Comparison of ENCODE assay signal across 15 cellular contexts in the genomic region with DNA sequence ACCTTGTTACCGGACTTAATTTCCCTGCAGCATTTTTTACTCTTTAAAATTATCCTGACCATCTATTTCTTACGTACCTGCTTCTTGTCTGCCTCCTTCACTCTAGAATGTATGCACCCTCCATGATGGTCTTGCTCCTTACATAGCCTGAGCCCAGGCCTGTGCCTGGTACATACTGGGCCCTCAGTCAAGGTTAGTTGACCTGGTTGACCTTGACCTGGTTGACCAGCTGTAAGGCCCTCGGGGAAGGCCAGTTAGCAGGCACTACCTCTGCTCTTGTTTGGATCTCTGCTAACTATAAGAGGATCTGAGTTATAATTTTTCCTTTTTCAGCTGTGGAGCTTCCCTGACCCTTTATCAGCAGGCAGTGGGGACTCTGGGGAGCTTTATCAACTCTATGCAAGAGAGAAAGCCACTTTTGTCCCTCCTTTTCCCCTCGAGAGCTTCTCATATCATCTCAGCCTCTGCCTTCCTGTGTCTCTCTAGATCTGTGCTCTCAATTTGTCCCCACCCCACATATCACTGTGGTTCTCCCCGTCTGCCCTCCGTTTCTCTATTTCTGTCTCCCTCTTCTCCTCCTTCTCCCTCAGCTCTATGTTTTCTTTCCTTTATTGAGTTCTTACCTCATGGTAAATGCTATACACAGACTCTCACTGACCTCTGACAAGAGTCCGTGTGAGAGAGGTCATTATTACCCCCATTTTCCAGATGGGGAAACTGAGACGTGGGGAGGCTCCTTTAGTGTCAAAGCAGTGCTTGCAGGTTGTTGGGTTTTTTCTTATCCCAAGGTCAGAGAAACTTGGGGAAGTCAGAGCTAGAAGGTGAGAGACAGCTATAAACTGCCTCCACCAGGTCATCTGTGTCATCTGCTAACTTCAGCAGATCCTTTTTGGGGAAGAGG. TPM values are rescaled to one million over a fixed set of nuclear protein-coding genes. Genes with fewer than 3 reads are reported as not detected.
A peak's percentile ranks its signal among the peaks of the same experiment; 100 is the strongest.
DNase-seq lines count a peak whose midpoint lies in the region; ATAC-seq and TF ChIP-seq lines count a peak whose summit lies in the region.
"Had no signal": no experiment of that assay in that cellular context is flagged by ENCODE, and none has a peak within 500 bp of the region (broad histone marks: within the 10 kb centered on the region; RNA-seq: fewer than 3 reads in every experiment).

No MANE protein-coding gene starts in this region.

- peak overlapping the region; percentile 17 for H3K4me3 ChIP-seq in left ventricle myocardium inferior
- no peak overlapping the region for H3K4me3 ChIP-seq in upper lobe of left lung
- H3K4me3 ChIP-seq in gastroesophageal sphincter = no peak overlapping the region

- H3K9me3 ChIP-seq in left ventricle myocardium inferior (replicated peaks) = no peaks in the 10 kb centered on the region
- no peaks in the 10 kb centered on the region for H3K9me3 ChIP-seq in upper lobe of left lung
- no peaks in the 10 kb centered on the region for H3K9me3 ChIP-seq in gastroesophageal sphincter

- 74 to 79% methylated on average over 8 of the region's 8 CpGs for WGBS in upper lobe of left lung, 2 donors
- WGBS in gastroesophageal sphincter (ENCODE audit: low coverage in 1 of 2), 2 donors = 68 to 82% methylated on average over 6 of the region's 8 CpGs

- no peaks in the 10 kb centered on the region for H3K9me3 Mint-ChIP-seq in nephron
- H3K9me3 Mint-ChIP-seq: CD4-positive, alpha-beta T cell; stimulated activated naive CD8-positive, alpha-beta T cell treated with anti-CD3 and anti-CD28 coated beads, Interleukin-15, amount 100 ng/mL, for 72 hours; T-helper 1 cell treated with Interleukin-12 subunit alpha and Interleukin-12 subunit beta and Interleukin-4 antibody, amounts not matched to agents 30 μg/mL and 1 μg/mL, for 36 hours had no signal

- no peaks in the 10 kb centered on the region for H3K36me3 ChIP-seq in left ventricle myocardium inferior
- H3K36me3 ChIP-seq in upper lobe of left lung = peaks cover 0 to 3% (median 0%) of the 10 kb centered on the region in 4 donors
- no peaks in the 10 kb centered on the region for H3K36me3 ChIP-seq in gastroesophageal sphincter

- H3K4me1 ChIP-seq in left ventricle myocardium inferior (peaks cover 41% of the 10 kb centered on the region), upper lobe of left lung (peaks cover 0 to 33% (median 25%) of the 10 kb centered on the region in 4 donors), gastroesophageal sphincter (peaks cover 0 to 20% (median 0%) of the 10 kb centered on the region in 3 donors)

- TF ChIP-seq POLR2A in erythroblast (IDR thresholded peaks at IDR 0.05; ENCODE audit: low read length) (no peak), upper lobe of left lung (IDR thresholded peaks at IDR 0.05) (no peak), gastroesophageal sphincter (IDR thresholded peaks at IDR 0.05) (no peak)

- H3K27me3 ChIP-seq in left ventricle myocardium inferior (ENCODE audit: low read depth) (no peaks in the 10 kb centered on the region), upper lobe of left lung (no peaks in the 10 kb centered on the region), gastroesophageal sphincter (no peaks in the 10 kb centered on the region)

- peak overlapping the region; percentile 85 to 96 (median 94) for H3K27ac Mint-ChIP-seq in nephron
- H3K27ac Mint-ChIP-seq: CD4-positive, alpha-beta T cell; T-helper 1 cell treated with Interleukin-12 subunit alpha and Interleukin-12 subunit beta and Interleukin-4 antibody, amounts not matched to agents 30 μg/mL and 1 μg/mL, for 36 hours had no signal

- no peak for TF ChIP-seq EP300 in upper lobe of left lung (IDR thresholded peaks at IDR 0.05)
- TF ChIP-seq EP300 in gastroesophageal sphincter (IDR thresholded peaks at IDR 0.05) = no peak

- peaks cover 3% of the 10 kb centered on the region for H3K27me3 Mint-ChIP-seq in nephron (ENCODE audit: low read depth)
- H3K27me3 Mint-ChIP-seq: CD4-positive, alpha-beta T cell; stimulated activated naive CD8-positive, alpha-beta T cell treated with anti-CD3 and anti-CD28 coated beads, Interleukin-15, amount 100 ng/mL, for 72 hours had no signal

- DNase-seq in left ventricle myocardium inferior (no peak), Right ventricle myocardium inferior (ENCODE audit: missing footprints) (no peak), erythroblast (lab: John Stamatoyannopoulos, UW) (peak; percentile 47 to 85), upper lobe of left lung (no peak), NCI-H82 (lab: John Stamatoyannopoulos, UW) (no peak), omental fat pad (ENCODE audit: low spot score) (no peak)
- DNase-seq: CD4-positive, alpha-beta T cell; DMS79 treated with DMSO at 0.1 percent for 48 hours; NCI-H1417 treated with DMSO at 0.1 percent for 48 hours; stimulated activated naive CD8-positive, alpha-beta T cell treated with anti-CD3 and anti-CD28 coated beads, Interleukin-15, amount 100 ng/mL, for 72 hours had no signal

- no peaks in the 10 kb centered on the region for H3K36me3 Mint-ChIP-seq in nephron (ENCODE audit: low read depth)

- intact Hi-C loops in left ventricle myocardium inferior (cut with micrococcal nuclease) (no loop called here), Right ventricle myocardium inferior (cut with DNase I) (loop anchor here (2.0 kb wide), 1 partner anchor 19 kb away; no protein-coding TSS in a partner anchor)

- ATAC-seq in Right ventricle myocardium inferior (no peak), upper lobe of left lung (ENCODE audit: low FRiP score in 2 of 2) (no peak), omental fat pad (ENCODE audit: low FRiP score) (no peak), gastroesophageal sphincter (no peak)
- ATAC-seq: activated CD4-positive, CD25-positive, alpha-beta regulatory T cell treated with anti-CD3 and anti-CD28 coated beads, Interleukin-2, amount 50 U/mL, for 24 hours; stimulated activated naive CD8-positive, alpha-beta T cell treated with anti-CD3 and anti-CD28 coated beads, Interleukin-15, amount 100 ng/mL, for 72 hours had no signal

- no peak for TF ChIP-seq CTCF in left ventricle myocardium inferior (IDR thresholded peaks at IDR 0.05; ENCODE audit: borderline replicate concordance)
- no peak for TF ChIP-seq CTCF in nephron (IDR thresholded peaks at IDR 0.05; ENCODE audit: unreplicated experiment in 3 of 3)
- TF ChIP-seq CTCF in upper lobe of left lung (IDR thresholded peaks at IDR 0.05) = no peak
- no peak for TF ChIP-seq CTCF in omental fat pad (IDR thresholded peaks at IDR 0.05)
- no peak for TF ChIP-seq CTCF in gastroesophageal sphincter (IDR thresholded peaks at IDR 0.05)

- H3K27ac ChIP-seq in left ventricle myocardium inferior (replicated peaks) = peak overlapping the region; percentile 73
- H3K27ac ChIP-seq in upper lobe of left lung = peak overlapping the region in 3 of 4 donors; percentile 30 to 53 (median 34)
- H3K27ac ChIP-seq in gastroesophageal sphincter = peak overlapping the region in 2 of 4 donors; percentile 45 to 66
- H3K27ac ChIP-seq: RWPE1 had no signal

- peaks cover 35% of the 10 kb centered on the region for H3K4me1 Mint-ChIP-seq in nephron

- peak overlapping the region in 1 of 3 experiments; percentile 57 for H3K4me3 Mint-ChIP-seq in nephron
- H3K4me3 Mint-ChIP-seq: CD4-positive, alpha-beta T cell; stimulated activated naive CD8-positive, alpha-beta T cell treated with anti-CD3 and anti-CD28 coated beads, Interleukin-15, amount 100 ng/mL, for 72 hours; T-helper 1 cell treated with Interleukin-12 subunit alpha and Interleukin-12 subunit beta and Interleukin-4 antibody, amounts not matched to agents 30 μg/mL and 1 μg/mL, for 36 hours had no signal

RNA-seq across cellular contexts. Expression of gene SPRY4, which starts 28.6 kb away (rescaled TPM):
- total RNA-seq in left ventricle myocardium inferior = 10.2 TPM
- total RNA-seq in Right ventricle myocardium inferior = 9.7 TPM
- 10 to 100 TPM; 30.4 to 81.2 (median 43.3) TPM for total RNA-seq in upper lobe of left lung
- total RNA-seq in omental fat pad = 10 to 100 TPM; 40.4 to 93.5 (median 47.3) TPM
- total RNA-seq in gastroesophageal sphincter = 10 to 100 TPM in 3 of 4 donors, 1 to 10 TPM in 1; 9.2 to 18.1 (median 12.7) TPM

Comparison
In these comparisons a context has a peak if more than half of its experiments do, and no peak if none do; other contexts are left out.
1. DNase-seq: peak in erythroblast (2 of 2); none in left ventricle myocardium inferior (single experiment), Right ventricle myocardium inferior (single experiment), upper lobe of left lung (0 of 2), NCI-H82 (single experiment) and omental fat pad (single experiment).